ENCODE assay signal across 10 cellular contexts in the genomic region with DNA sequence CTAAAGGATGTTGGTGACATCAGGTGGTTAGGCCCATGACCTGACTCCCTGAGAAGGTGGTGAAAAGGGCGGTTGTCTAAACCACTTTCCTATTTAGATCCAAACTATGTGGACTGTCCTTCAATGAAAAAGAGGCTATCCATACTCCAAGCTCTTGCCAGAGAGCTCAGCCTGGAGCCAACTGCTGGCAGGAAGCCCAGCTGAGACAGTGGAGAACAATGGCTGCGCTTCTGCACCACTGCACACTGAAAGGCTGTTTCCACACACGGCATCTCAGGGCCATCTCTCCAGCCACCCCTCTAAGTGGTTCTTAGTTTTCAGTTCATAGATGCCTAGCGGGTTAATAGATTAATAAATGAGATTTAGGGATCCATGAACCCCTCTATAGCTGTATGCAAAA.
DNase-seq lines count a peak whose midpoint lies in the region; ATAC-seq and TF ChIP-seq lines count a peak whose summit lies in the region.
"Had no signal": no experiment of that assay in that cellular context is flagged by ENCODE, and none has a peak within 500 bp of the region (broad histone marks: within the 10 kb centered on the region; RNA-seq: fewer than 3 reads in every experiment).

No MANE protein-coding gene starts in this region.

- TF ChIP-seq POLR2A in breast epithelium (IDR thresholded peaks at IDR 0.05): no peak

- TF ChIP-seq CTCF in breast epithelium (IDR thresholded peaks at IDR 0.05): no peak

- H3K27me3 ChIP-seq in breast epithelium: no peaks in the 10 kb centered on the region

- peak overlapping the region in 1 of 2 donors; percentile 43 for H3K27ac ChIP-seq in breast epithelium

- H3K4me3 ChIP-seq in breast epithelium: no peak overlapping the region

- H3K9me3 ChIP-seq in breast epithelium: no peaks in the 10 kb centered on the region

- H3K36me3 ChIP-seq in breast epithelium: no peaks in the 10 kb centered on the region

- DNase-seq in AG08396 (ENCODE audit: low spot score): peak; percentile 29
- peak; percentile 13 for DNase-seq in NCI-H187 treated with DMSO at 0.1 percent for 48 hours (lab: John Stamatoyannopoulos, UW)
- DNase-seq in breast epithelium (ENCODE audit: low spot score in 2 of 2): peak; percentile 63 to 68
- peak; percentile 20 for DNase-seq in kidney glomerular epithelial cell (lab: John Stamatoyannopoulos, UW)
- DNase-seq in NOMO-1 treated with dmso at 0.1 percent for 144 hours (lab: John Stamatoyannopoulos, UW; ENCODE audit: unreplicated experiment): no peak
- DNase-seq: activated naive CD4-positive, alpha-beta T cell; nephron progenitor cell had no signal

- intact Hi-C loops in breast epithelium (cut with DNase I; ENCODE audit: low total_unique reads): no loop called here

- no peaks in the 10 kb centered on the region for H3K4me1 ChIP-seq in breast epithelium

- ATAC-seq in GM19397 (IDR thresholded peaks at IDR 0.05; ENCODE audit: unreplicated experiment): no peak
- no peak for ATAC-seq in GM21576 (IDR thresholded peaks at IDR 0.05; ENCODE audit: unreplicated experiment)
- no peak for ATAC-seq in HG03175 (IDR thresholded peaks at IDR 0.05; ENCODE audit: unreplicated experiment)
